20 cellular contexts compared by ENCODE assay signal in the genomic region with DNA sequence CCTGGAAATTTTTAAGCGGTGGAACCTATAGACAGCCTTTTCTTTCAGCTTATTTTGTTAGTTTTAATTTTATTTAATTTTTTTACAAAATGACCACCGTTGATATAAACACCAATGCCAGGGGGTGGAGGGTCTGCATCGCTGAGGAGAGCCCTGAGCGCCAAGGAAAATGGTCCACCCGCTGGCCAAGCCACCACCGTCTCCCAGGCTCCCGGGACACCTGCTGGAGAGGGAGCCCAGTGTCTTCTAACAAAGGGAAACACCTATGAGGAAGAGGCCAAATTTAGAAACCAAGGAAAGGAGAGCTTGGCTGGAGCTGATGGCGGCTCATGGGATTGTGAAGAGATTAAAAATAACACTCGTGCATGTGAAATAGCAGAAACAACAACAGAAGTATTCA. TPM values are rescaled to one million over a fixed set of nuclear protein-coding genes. Genes with fewer than 3 reads are reported as not detected.
DNase-seq lines count a peak whose midpoint lies in the region; ATAC-seq and TF ChIP-seq lines count a peak whose summit lies in the region.
"Had no signal": no experiment of that assay in that cellular context is flagged by ENCODE, and none has a peak within 500 bp of the region (broad histone marks: within the 10 kb centered on the region; RNA-seq: fewer than 3 reads in every experiment).

No MANE protein-coding gene starts in this region.

- H3K36me3 Mint-ChIP-seq in GM23338 (ENCODE audit: low read depth) = peaks cover 8% of the 10 kb centered on the region; the same call in 1 of the 3 replicates
- H3K36me3 Mint-ChIP-seq in osteocyte (ENCODE audit: unreplicated experiment) = no peaks in the 10 kb centered on the region
- H3K36me3 Mint-ChIP-seq in stimulated activated effector memory CD8-positive, alpha-beta T cell treated with anti-CD3 and anti-CD28 coated beads, Interleukin-12 subunit alpha, Interleukin-12 subunit beta, amount 100 ng/mL, for 72 hours = no peaks in the 10 kb centered on the region

- H3K36me3 ChIP-seq in GM23338 (ENCODE audit: insufficient read depth) (no peaks in the 10 kb centered on the region), brain microvascular endothelial cell (replicated peaks) (no peaks in the 10 kb centered on the region)
- H3K36me3 ChIP-seq: HAP-1 had no signal

- H3K4me3 ChIP-seq in GM23338 (no peak overlapping the region), brain microvascular endothelial cell (ENCODE audit: low read depth, low read length) (no peak overlapping the region)
- H3K4me3 ChIP-seq: GM12878, HAP-1 had no signal

- no peaks in the 10 kb centered on the region for H3F3A ChIP-seq in GM23338 (replicated peaks; ENCODE audit: low read depth)

- H3K9me3 Mint-ChIP-seq in GM23338 (peaks cover 9% of the 10 kb centered on the region), osteocyte (ENCODE audit: unreplicated experiment) (no peaks in the 10 kb centered on the region)
- no peaks in the 10 kb centered on the region for H3K9me3 Mint-ChIP-seq in stimulated activated effector memory CD8-positive, alpha-beta T cell treated with anti-CD3 and anti-CD28 coated beads, Interleukin-12 subunit alpha, Interleukin-12 subunit beta, amount 100 ng/mL, for 72 hours
- H3K9me3 Mint-ChIP-seq: HFFc6 had no signal

- H3K27me3 ChIP-seq in GM23338 (ENCODE audit: insufficient read depth) (no peaks in the 10 kb centered on the region), brain microvascular endothelial cell (replicated peaks) (no peaks in the 10 kb centered on the region)

- no peak overlapping the region for H3K4me2 ChIP-seq in GM23338

- H3K4me3 Mint-ChIP-seq in GM23338 = no peak overlapping the region
- no peak overlapping the region for H3K4me3 Mint-ChIP-seq in osteocyte (ENCODE audit: unreplicated experiment)
- H3K4me3 Mint-ChIP-seq in stimulated activated effector memory CD8-positive, alpha-beta T cell treated with anti-CD3 and anti-CD28 coated beads, Interleukin-12 subunit alpha, Interleukin-12 subunit beta, amount 100 ng/mL, for 72 hours = no peak overlapping the region
- H3K4me3 Mint-ChIP-seq: CD4-positive, CD25-positive, alpha-beta regulatory T cell; HFFc6; IgD-negative memory B cell had no signal

- no peaks in the 10 kb centered on the region for H3K9me2 ChIP-seq in GM23338 (ENCODE audit: insufficient read depth)

- in situ Hi-C loops in brain microvascular endothelial cell (cut with HindIII; ENCODE audit: low pct_ligation_motif_present, low sequenced_read_pairs) = no loop called here

- no peaks in the 10 kb centered on the region; the same call in 2 of the 3 replicates for H3K4me1 Mint-ChIP-seq in GM23338
- H3K4me1 Mint-ChIP-seq in osteocyte (ENCODE audit: unreplicated experiment) = no peaks in the 10 kb centered on the region
- H3K4me1 Mint-ChIP-seq in stimulated activated effector memory CD8-positive, alpha-beta T cell treated with anti-CD3 and anti-CD28 coated beads, Interleukin-12 subunit alpha, Interleukin-12 subunit beta, amount 100 ng/mL, for 72 hours = no peaks in the 10 kb centered on the region
- H3K4me1 Mint-ChIP-seq: CD4-positive, CD25-positive, alpha-beta regulatory T cell had no signal

- no peak overlapping the region for H3K27ac Mint-ChIP-seq in GM23338
- H3K27ac Mint-ChIP-seq in osteocyte (ENCODE audit: unreplicated experiment) = no peak overlapping the region
- no peak overlapping the region for H3K27ac Mint-ChIP-seq in stimulated activated effector memory CD8-positive, alpha-beta T cell treated with anti-CD3 and anti-CD28 coated beads, Interleukin-12 subunit alpha, Interleukin-12 subunit beta, amount 100 ng/mL, for 72 hours
- H3K27ac Mint-ChIP-seq: HFFc6, IgD-negative memory B cell had no signal

- no peaks in the 10 kb centered on the region; the same call in 1 of the 2 replicates for H4K20me1 ChIP-seq in GM23338 (replicated peaks; ENCODE audit: insufficient read depth)

- H2AFZ ChIP-seq in GM23338 = no peak overlapping the region

- TF ChIP-seq CTCF in GM23338 (conservative IDR thresholded peaks at IDR 0.05; ENCODE audit: low read depth in 2 of 2) (no peak), osteocyte (IDR thresholded peaks at IDR 0.05) (no peak), brain microvascular endothelial cell (IDR thresholded peaks at IDR 0.05; ENCODE audit: low read depth, low read length, missing control alignments) (no peak)

- no peaks in the 10 kb centered on the region for H3K79me2 ChIP-seq in GM23338 (replicated peaks; ENCODE audit: insufficient read depth)

- H3K27me3 Mint-ChIP-seq in GM23338 (ENCODE audit: insufficient read depth, low read depth, poor library complexity) = peaks cover 6% of the 10 kb centered on the region
- H3K27me3 Mint-ChIP-seq in osteocyte (ENCODE audit: unreplicated experiment) = peaks cover 4% of the 10 kb centered on the region

- DNase-seq in DMS53 (lab: John Stamatoyannopoulos, UW) (peak; percentile 54), DMS53 treated with DMSO at 0.1 percent for 48 hours (lab: John Stamatoyannopoulos, UW; ENCODE audit: unreplicated experiment) (no peak), GM23338 (ENCODE audit: low spot score) (no peak), NCI-H345 treated with DMSO at 0.1 percent for 48 hours (lab: John Stamatoyannopoulos, UW; ENCODE audit: unreplicated experiment) (peak; percentile 8), osteocyte (ENCODE audit: extremely low spot score, unreplicated experiment) (peak; percentile 70), brain microvascular endothelial cell (no peak)
- DNase-seq in stimulated activated effector memory CD8-positive, alpha-beta T cell treated with anti-CD3 and anti-CD28 coated beads, Interleukin-12 subunit alpha, Interleukin-12 subunit beta, amount 100 ng/mL, for 72 hours (ENCODE audit: low spot score in 2 of 2) = no peak
- DNase-seq: CD4-positive, CD25-positive, alpha-beta regulatory T cell; DMS79; GOT3; HFFc6 had no signal

- H3K27ac ChIP-seq in GM23338 (ENCODE audit: low read depth) (no peak overlapping the region), brain microvascular endothelial cell (no peak overlapping the region)
- H3K27ac ChIP-seq: 22Rv1 had no signal

- ATAC-seq in GM23338 = peak; percentile 36; the same call in 2 of the 3 replicates
- no peak for ATAC-seq in HG03280 (IDR thresholded peaks at IDR 0.05; ENCODE audit: unreplicated experiment)
- ATAC-seq in stimulated activated effector memory CD8-positive, alpha-beta T cell treated with anti-CD3 and anti-CD28 coated beads, Interleukin-12 subunit alpha, Interleukin-12 subunit beta, amount 100 ng/mL, for 72 hours = no peak
- ATAC-seq: GM12878 had no signal

- no peaks in the 10 kb centered on the region for H3K4me1 ChIP-seq in GM23338 (ENCODE audit: insufficient read depth)
- H3K4me1 ChIP-seq: HAP-1 had no signal

TF ChIP-seq in GM23338, 12 proteins besides CTCF, POLR2A, EP300 and RAD21 (continues in another document):
- TF ChIP-seq JUNB (IDR thresholded peaks at IDR 0.05; ENCODE audit: unreplicated experiment) (no peak), ZNF114 (CRISPR knock-in tag; IDR thresholded peaks at IDR 0.05) (no peak), EZH2 (IDR thresholded peaks at IDR 0.05; ENCODE audit: low read depth, unreplicated experiment) (no peak), ZNF331 (CRISPR knock-in tag; IDR thresholded peaks at IDR 0.05; ENCODE audit: low read depth) (no peak), POLR2AphosphoS5 (IDR thresholded peaks at IDR 0.05; ENCODE audit: low read depth) (no peak), NANOG (IDR thresholded peaks at IDR 0.05; ENCODE audit: borderline replicate concordance) (no peak), CREB1 (CRISPR knock-in tag; IDR thresholded peaks at IDR 0.05; ENCODE audit: low read depth) (no peak), ETS1 (IDR thresholded peaks at IDR 0.05) (no peak), STAT1 (IDR thresholded peaks at IDR 0.05; ENCODE audit: unreplicated experiment) (no peak)

RNA-seq across cellular contexts. Expression of gene KRTAP5-8, which starts 0.3 kb away (rescaled TPM):
- total RNA-seq in GM23338 (2014; rRNA removed; shearing (Covaris generic)) = not detected in 2 replicates
- polyA plus RNA-seq in GM23338 (2016; fragmentation: Nextera tagmentation; extraction: Ambion mirVana) = not detected in 2 replicates
- total RNA-seq in osteocyte = not detected in 2 replicates
- total RNA-seq: A673, G401, HFFc6, HT-29 had no signal
- polyA plus RNA-seq: BJ; CD4-positive, CD25-positive, alpha-beta regulatory T cell; IgD-negative memory B cell had no signal

RNA-seq across cellular contexts. Expression of gene KRTAP5-7, which starts 10.5 kb away (rescaled TPM):
- not detected in 2 replicates for total RNA-seq in GM23338 (2014; rRNA removed; shearing (Covaris generic))
- polyA plus RNA-seq in GM23338 (2016; fragmentation: Nextera tagmentation; extraction: Ambion mirVana) = not detected in 2 replicates
- total RNA-seq in osteocyte = not detected in 2 replicates
- total RNA-seq: A673; CD4-positive, CD25-positive, alpha-beta regulatory T cell; G401; GM12878; HFFc6; HT-29 had no signal
- polyA plus RNA-seq: BJ; CD4-positive, CD25-positive, alpha-beta regulatory T cell; IgD-negative memory B cell had no signal

RNA-seq across cellular contexts. Expression of gene KRTAP5-9, which starts 10.7 kb away (rescaled TPM):
- not detected in 2 replicates for total RNA-seq in GM23338 (2014; rRNA removed; shearing (Covaris generic))
- polyA plus RNA-seq in GM23338 (2016; fragmentation: Nextera tagmentation; extraction: Ambion mirVana) = 0.24 TPM in 1 of 2 replicates, not detected in the other
- not detected in 2 replicates for total RNA-seq in osteocyte
- total RNA-seq: A673, G401, HT-29 had no signal
- polyA plus RNA-seq: CD4-positive, CD25-positive, alpha-beta regulatory T cell; IgD-negative memory B cell had no signal

RNA-seq across cellular contexts. Expression of gene KRTAP5-10, which starts 27.8 kb away (rescaled TPM):
- not detected in 2 replicates for total RNA-seq in GM23338 (2014; rRNA removed; shearing (Covaris generic))
- not detected in 2 replicates for polyA plus RNA-seq in GM23338 (2016; fragmentation: Nextera tagmentation; extraction: Ambion mirVana)
- 0.30 and 0.31 TPM in 2 replicates for total RNA-seq in osteocyte
- total RNA-seq: A673; CD4-positive, CD25-positive, alpha-beta regulatory T cell; G401; GM12878; HFFc6; HT-29 had no signal
- polyA plus RNA-seq: CD4-positive, CD25-positive, alpha-beta regulatory T cell; IgD-negative memory B cell had no signal

RNA-seq across cellular contexts. Expression of gene KRTAP5-11, which starts 45.1 kb away (rescaled TPM):
- total RNA-seq in GM23338 (2014; rRNA removed; shearing (Covaris generic)) = not detected in 2 replicates
- not detected in 2 replicates for polyA plus RNA-seq in GM23338 (2016; fragmentation: Nextera tagmentation; extraction: Ambion mirVana)
- total RNA-seq in osteocyte = not detected in 2 replicates
- total RNA-seq: A673; CD4-positive, CD25-positive, alpha-beta regulatory T cell; G401; GM12878; HFFc6; HT-29 had no signal
- polyA plus RNA-seq: BJ; CD4-positive, CD25-positive, alpha-beta regulatory T cell; GM12878; IgD-negative memory B cell had no signal

Comparison
In these comparisons a context has a peak if more than half of its experiments do, and no peak if none do; other contexts are left out.
1. DNase-seq: peak in DMS53 (single experiment), NCI-H345 treated with DMSO at 0.1 percent for 48 hours (single experiment) and osteocyte (single experiment); none in DMS53 treated with DMSO at 0.1 percent for 48 hours (single experiment), GM23338 (single experiment), brain microvascular endothelial cell (single experiment) and stimulated activated effector memory CD8-positive, alpha-beta T cell treated with anti-CD3 and anti-CD28 coated beads, Interleukin-12 subunit alpha, Interleukin-12 subunit beta, amount 100 ng/mL, for 72 hours (0 of 2).